20 cellular contexts compared by ENCODE assay signal in genomic region chr15:45734244-45734643, GRCh38.
"Had no signal": no experiment of that assay in that cellular context is flagged by ENCODE, and none has a peak within 500 bp of the region (broad histone marks: within the 10 kb centered on the region; RNA-seq: fewer than 3 reads in every experiment).

No MANE protein-coding gene starts in this region.

- H3K36me3 ChIP-seq: esophagus muscularis mucosa, left ventricle myocardium inferior, sigmoid colon, thyroid gland, upper lobe of right lung had no signal

- H3K4me1 ChIP-seq: upper lobe of right lung had no signal

- H3K4me2 ChIP-seq: smooth muscle cell had no signal

- H3K27ac ChIP-seq: coronary artery, esophagus muscularis mucosa, left ventricle myocardium inferior, sigmoid colon, thyroid gland, upper lobe of right lung had no signal

- H3K9me3 ChIP-seq: esophagus muscularis mucosa, left ventricle myocardium inferior, sigmoid colon, thyroid gland, upper lobe of right lung had no signal

- DNase-seq: activated CD4-positive, alpha-beta T cell treated with anti-CD3 and anti-CD28 coated beads for 36 hours; activated CD4-positive, alpha-beta T cell treated with anti-CD3 and anti-CD28 coated beads, Interleukin-2, amount 50 U/mL, for 4 hours; activated CD8-positive, alpha-beta memory T cell treated with anti-CD3 and anti-CD28 coated beads for 24 hours; activated CD8-positive, alpha-beta memory T cell treated with anti-CD3 and anti-CD28 coated beads, Interleukin-2, amount 50 U/mL, for 4 hours; activated naive CD4-positive, alpha-beta T cell; activated naive CD8-positive, alpha-beta T cell treated with anti-CD3 and anti-CD28 coated beads for 36 hours; activated T-cell treated with anti-CD3 and anti-CD28 coated beads, Interleukin-2, amount 50 U/mL, for 24 hours; cerebellar nuclear complex; hippocampal formation; left ventricle myocardium inferior; mammary epithelial cell; retina; sigmoid colon; stimulated activated CD4-positive, alpha-beta T cell treated with anti-CD3 and anti-CD28 coated beads, Interleukin-2, amount 100 ng/mL, for 48 hours; stimulated activated naive CD4-positive, alpha-beta T cell treated with Interleukin-2 at 50 U/mL for 16 hours; thyroid gland; upper lobe of right lung had no signal

- H3K27me3 ChIP-seq: esophagus muscularis mucosa, sigmoid colon, thyroid gland, upper lobe of right lung had no signal

- H3K4me3 ChIP-seq: coronary artery, esophagus muscularis mucosa, left ventricle myocardium inferior, sigmoid colon, smooth muscle cell, thyroid gland, upper lobe of right lung had no signal
